ENCODE assay signal across 18 cellular contexts in genomic region chr13:29065142-29065541, GRCh38.
"Had no signal": no experiment of that assay in that cellular context is flagged by ENCODE, and none has a peak within 500 bp of the region (broad histone marks: within the 10 kb centered on the region; RNA-seq: fewer than 3 reads in every experiment).

No MANE protein-coding gene starts in this region.

- H3K27me3 ChIP-seq: esophagus squamous epithelium, gastroesophageal sphincter, heart left ventricle, neutrophil, pancreas, right atrium auricular region, tibial artery had no signal

- ATAC-seq: gastroesophageal sphincter; heart left ventricle; pancreas; psoas muscle; stimulated activated naive CD8-positive, alpha-beta T cell treated with anti-CD3 and anti-CD28 coated beads, Interleukin-15, amount 100 ng/mL, for 72 hours had no signal

- H3K4me3 ChIP-seq: coronary artery, esophagus squamous epithelium, gastroesophageal sphincter, heart left ventricle, pancreas, psoas muscle, right atrium auricular region, tibial artery had no signal

- H3K27me3 Mint-ChIP-seq: activated naive CD4-positive, alpha-beta T cell treated with anti-CD3 and anti-CD28 coated beads, Interleukin-2, amount 10 ng/mL, durations not matched to agents 7 days and 5 days; stimulated activated naive CD8-positive, alpha-beta T cell treated with anti-CD3 and anti-CD28 coated beads, Interleukin-15, amount 100 ng/mL, for 72 hours had no signal

- H3K36me3 Mint-ChIP-seq: activated naive CD4-positive, alpha-beta T cell treated with anti-CD3 and anti-CD28 coated beads, Interleukin-2, amount 10 ng/mL, durations not matched to agents 7 days and 5 days had no signal

- H3K4me1 ChIP-seq: esophagus squamous epithelium, gastroesophageal sphincter, pancreas, psoas muscle, right atrium auricular region, tibial artery had no signal

- H3K4me3 Mint-ChIP-seq: activated CD4-positive, alpha-beta T cell treated with anti-CD3 and anti-CD28 coated beads, Interleukin-2, amount 10 ng/mL, durations not matched to agents 7 days and 5 days; activated naive CD4-positive, alpha-beta T cell treated with anti-CD3 and anti-CD28 coated beads, Interleukin-2, amount 10 ng/mL, durations not matched to agents 7 days and 5 days; endodermal cell; nephron; stimulated activated naive CD8-positive, alpha-beta T cell treated with anti-CD3 and anti-CD28 coated beads, Interleukin-15, amount 100 ng/mL, for 72 hours had no signal

- H3K27ac Mint-ChIP-seq: activated CD4-positive, alpha-beta T cell treated with anti-CD3 and anti-CD28 coated beads, Interleukin-2, amount 10 ng/mL, durations not matched to agents 7 days and 5 days; activated naive CD4-positive, alpha-beta T cell treated with anti-CD3 and anti-CD28 coated beads, Interleukin-2, amount 10 ng/mL, durations not matched to agents 7 days and 5 days; endodermal cell; nephron; stimulated activated naive CD8-positive, alpha-beta T cell treated with anti-CD3 and anti-CD28 coated beads, Interleukin-15, amount 100 ng/mL, for 72 hours had no signal

- H3K27ac ChIP-seq: coronary artery, esophagus squamous epithelium, gastroesophageal sphincter, heart left ventricle, neutrophil, pancreas, psoas muscle, right atrium auricular region, tibial artery had no signal

- H3K4me1 Mint-ChIP-seq: activated CD4-positive, alpha-beta T cell treated with anti-CD3 and anti-CD28 coated beads, Interleukin-2, amount 10 ng/mL, durations not matched to agents 7 days and 5 days; activated naive CD4-positive, alpha-beta T cell treated with anti-CD3 and anti-CD28 coated beads, Interleukin-2, amount 10 ng/mL, durations not matched to agents 7 days and 5 days; nephron; stimulated activated naive CD8-positive, alpha-beta T cell treated with anti-CD3 and anti-CD28 coated beads, Interleukin-15, amount 100 ng/mL, for 72 hours had no signal

- H3K9me3 Mint-ChIP-seq: activated naive CD4-positive, alpha-beta T cell treated with anti-CD3 and anti-CD28 coated beads, Interleukin-2, amount 10 ng/mL, durations not matched to agents 7 days and 5 days; endodermal cell had no signal

- DNase-seq: activated CD4-positive, alpha-beta T cell treated with anti-CD3 and anti-CD28 coated beads, Interleukin-2, amount 10 ng/mL, durations not matched to agents 7 days and 5 days; activated effector memory CD4-positive, alpha-beta T cell treated with anti-CD3 and anti-CD28 coated beads, Interleukin-2, amount 50 U/mL, for 16 hours; activated naive CD4-positive, alpha-beta T cell treated with anti-CD3 and anti-CD28 coated beads, Interleukin-2, amount 10 ng/mL, durations not matched to agents 7 days and 5 days; activated T-cell treated with anti-CD3 and anti-CD28 coated beads, Interleukin-2, amount 50 U/mL, for 48 hours; cerebellar nuclear complex; endodermal cell; esophagus squamous epithelium; heart left ventricle; pancreas; psoas muscle; stimulated activated CD4-positive, alpha-beta T cell treated with anti-CD3 and anti-CD28 coated beads, Interleukin-4, amount 100 ng/mL, for 24 hours; stimulated activated naive CD8-positive, alpha-beta T cell treated with anti-CD3 and anti-CD28 coated beads, Interleukin-15, amount 100 ng/mL, for 72 hours; tibial artery had no signal
